Comparison of ENCODE assay signal across 8 cellular contexts in the genomic region with DNA sequence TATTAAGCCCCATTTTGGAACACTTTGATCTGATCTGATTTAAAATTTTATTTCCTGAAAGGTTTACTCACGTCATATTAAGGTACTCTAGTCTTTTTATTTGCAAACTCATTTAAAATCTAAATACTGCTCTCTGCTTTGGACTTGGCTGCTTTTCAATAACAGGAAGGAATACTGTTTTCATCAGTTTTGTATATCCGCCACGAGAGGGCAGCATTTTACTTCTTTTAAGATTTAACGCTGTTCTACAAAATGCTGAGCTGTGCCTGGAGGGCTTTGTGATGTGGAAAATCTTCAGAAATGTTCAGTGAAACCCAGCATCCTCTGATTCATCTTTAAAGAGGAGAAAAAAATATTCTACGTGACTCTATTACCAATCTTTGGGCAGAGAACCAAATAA. TPM values are rescaled to one million over a fixed set of nuclear protein-coding genes. Genes with fewer than 3 reads are reported as not detected.
DNase-seq lines count a peak whose midpoint lies in the region; ATAC-seq and TF ChIP-seq lines count a peak whose summit lies in the region.

No MANE protein-coding gene starts in this region.

- H3K27me3 Mint-ChIP-seq in activated CD4-positive, alpha-beta T cell treated with anti-CD3 and anti-CD28 coated beads, Interleukin-2, amount 10 ng/mL, durations not matched to agents 7 days and 5 days, result no peaks in the 10 kb centered on the region
- H3K27me3 Mint-ChIP-seq in osteocyte (ENCODE audit: unreplicated experiment), result no peaks in the 10 kb centered on the region

- DNase-seq in Caki2 (ENCODE audit: low read depth) (peak; percentile 72), NCI-H2227 (lab: John Stamatoyannopoulos, UW; ENCODE audit: unreplicated experiment) (peak; percentile 92), fibroblast of mammary gland (ENCODE audit: low read depth) (peak; percentile 81), osteocyte (ENCODE audit: extremely low spot score, unreplicated experiment) (no peak)
- DNase-seq in activated CD4-positive, alpha-beta T cell treated with anti-CD3 and anti-CD28 coated beads, Interleukin-2, amount 10 ng/mL, durations not matched to agents 7 days and 5 days, result peak; percentile 47
- no peak for DNase-seq in effector CD8-positive, alpha-beta T cell (lab: John Stamatoyannopoulos, UW)

- POLR2A ChIA-PET in activated CD4-positive, alpha-beta T cell treated with anti-CD3 and anti-CD28 coated beads, Interleukin-2, amount 10 ng/mL, durations not matched to agents 7 days and 5 days (lab: Charles Lee), result no interaction called here

- no peaks in the 10 kb centered on the region for H3K36me3 Mint-ChIP-seq in activated CD4-positive, alpha-beta T cell treated with anti-CD3 and anti-CD28 coated beads, Interleukin-2, amount 10 ng/mL, durations not matched to agents 7 days and 5 days (ENCODE audit: low read depth)
- H3K36me3 Mint-ChIP-seq in osteocyte (ENCODE audit: unreplicated experiment), result no peaks in the 10 kb centered on the region

- peaks cover 47% of the 10 kb centered on the region for H3K4me1 Mint-ChIP-seq in activated CD4-positive, alpha-beta T cell treated with anti-CD3 and anti-CD28 coated beads, Interleukin-2, amount 10 ng/mL, durations not matched to agents 7 days and 5 days
- peaks cover 22% of the 10 kb centered on the region for H3K4me1 Mint-ChIP-seq in osteocyte (ENCODE audit: unreplicated experiment)

- CTCF ChIA-PET in activated CD4-positive, alpha-beta T cell treated with anti-CD3 and anti-CD28 coated beads, Interleukin-2, amount 10 ng/mL, durations not matched to agents 7 days and 5 days (lab: Charles Lee), result interaction anchor here (0.6 kb wide), 1 partner anchor 14 kb away, joined by 4 read pairs; no protein-coding TSS in a partner anchor

- peak; percentile 41 for TF ChIP-seq CTCF in fibroblast of mammary gland (conservative IDR thresholded peaks at IDR 0.05; ENCODE audit: control insufficient read depth, insufficient read depth, low read depth, low read length)
- TF ChIP-seq CTCF in osteocyte (IDR thresholded peaks at IDR 0.05), result peak; percentile 63

- in situ Hi-C loops in Caki2 (cut with HindIII; ENCODE audit: low pct_unique_long_range_greater_than_20kb, low sequenced_read_pairs), result no loop called here

- no peak overlapping the region for H3K4me3 ChIP-seq in fibroblast of mammary gland (ENCODE audit: control insufficient read depth, low read depth, low read length)

- ATAC-seq in GM19023 (IDR thresholded peaks at IDR 0.05; ENCODE audit: unreplicated experiment) (peak; percentile 63), HG03159 (IDR thresholded peaks at IDR 0.05; ENCODE audit: unreplicated experiment) (peak; percentile 80)

- peaks cover 7% of the 10 kb centered on the region for H3K9me3 Mint-ChIP-seq in activated CD4-positive, alpha-beta T cell treated with anti-CD3 and anti-CD28 coated beads, Interleukin-2, amount 10 ng/mL, durations not matched to agents 7 days and 5 days
- H3K9me3 Mint-ChIP-seq in osteocyte (ENCODE audit: unreplicated experiment), result no peaks in the 10 kb centered on the region

- H3K27ac Mint-ChIP-seq in activated CD4-positive, alpha-beta T cell treated with anti-CD3 and anti-CD28 coated beads, Interleukin-2, amount 10 ng/mL, durations not matched to agents 7 days and 5 days, result peak overlapping the region; percentile 64
- no peak overlapping the region for H3K27ac Mint-ChIP-seq in osteocyte (ENCODE audit: unreplicated experiment)

- no peak overlapping the region for H3K4me3 Mint-ChIP-seq in activated CD4-positive, alpha-beta T cell treated with anti-CD3 and anti-CD28 coated beads, Interleukin-2, amount 10 ng/mL, durations not matched to agents 7 days and 5 days
- H3K4me3 Mint-ChIP-seq in osteocyte (ENCODE audit: unreplicated experiment), result no peak overlapping the region

RNA-seq across cellular contexts. Expression of gene SLC38A11, which starts 37.5 kb away (rescaled TPM):
- total RNA-seq in Caki2 (2014; rRNA removed; shearing (Covaris generic); ENCODE audit: low replicate concordance), result 0.09 TPM in 1 of 2 replicates, not detected in the other
- total RNA-seq in activated CD4-positive, alpha-beta T cell treated with anti-CD3 and anti-CD28 coated beads, Interleukin-2, amount 10 ng/mL, durations not matched to agents 7 days and 5 days, result not detected
- not detected in 2 replicates for total RNA-seq in osteocyte

Comparison
In these comparisons a context has a peak if more than half of its experiments do, and no peak if none do; other contexts are left out.
1. DNase-seq: peak in Caki2 (single experiment), NCI-H2227 (single experiment), activated CD4-positive, alpha-beta T cell treated with anti-CD3 and anti-CD28 coated beads, Interleukin-2, amount 10 ng/mL, durations not matched to agents 7 days and 5 days (single experiment) and fibroblast of mammary gland (single experiment); none in osteocyte (single experiment) and effector CD8-positive, alpha-beta T cell (single experiment).